In the genomic region with DNA sequence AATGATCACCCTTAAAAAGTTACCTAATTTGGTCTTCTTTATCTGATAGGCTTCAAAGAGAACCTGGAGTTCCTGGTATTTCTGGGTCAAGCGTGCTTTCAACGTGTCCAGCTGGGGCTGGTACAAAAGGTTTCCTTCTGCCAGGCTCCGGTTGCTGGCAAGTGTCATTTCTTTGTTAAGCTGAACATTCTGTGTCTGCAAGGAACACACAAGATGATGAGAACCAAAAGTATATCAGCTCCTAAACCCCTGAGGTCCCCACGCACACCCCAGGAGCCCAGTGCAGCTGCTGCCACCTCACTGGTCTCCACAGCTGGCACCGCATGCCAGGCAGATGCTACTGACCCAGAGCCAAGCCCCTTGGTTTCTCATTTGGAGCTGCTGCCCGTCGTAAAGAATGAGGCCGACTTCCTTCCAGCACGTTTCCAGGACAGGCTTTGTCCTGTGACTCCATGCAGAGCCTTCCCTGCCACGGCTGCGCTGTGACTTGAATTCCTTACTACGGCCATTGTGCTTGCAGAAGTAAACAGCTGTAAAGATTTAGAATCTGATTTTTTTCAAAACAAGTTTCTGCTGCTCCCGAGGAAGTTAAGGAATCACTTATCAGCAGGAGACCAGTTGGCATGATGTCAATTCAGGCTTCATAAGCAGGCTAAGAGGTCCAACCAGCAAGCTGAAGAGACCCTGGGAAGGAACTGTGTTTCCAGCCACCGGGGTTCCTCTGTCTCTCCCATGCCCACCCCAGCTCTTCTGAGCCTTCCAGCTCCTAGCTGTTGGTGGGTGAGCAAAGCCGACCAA, we compare ENCODE assay signal across 8 cellular contexts. TPM values are rescaled to one million over a fixed set of nuclear protein-coding genes. Genes with fewer than 3 reads are reported as not detected.
A peak's percentile ranks its signal among the peaks of the same experiment; 100 is the strongest.
DNase-seq lines count a peak whose midpoint lies in the region; ATAC-seq, FAIRE-seq and TF ChIP-seq lines count a peak whose summit lies in the region.

No MANE protein-coding gene starts in this region.

- no peaks in the 10 kb centered on the region for H3K27me3 Mint-ChIP-seq in activated CD8-positive, alpha-beta memory T cell treated with anti-CD3 and anti-CD28 coated beads, Interleukin-2, amount 10 ng/mL, durations not matched to agents 7 days and 5 days

- H3K4me1 Mint-ChIP-seq in activated CD8-positive, alpha-beta memory T cell treated with anti-CD3 and anti-CD28 coated beads, Interleukin-2, amount 10 ng/mL, durations not matched to agents 7 days and 5 days = peaks cover 48% of the 10 kb centered on the region

- POLR2A ChIA-PET in GM12878 (lab: Charles Lee) = interaction anchor here (0.5 to 3.4 kb wide), 13 partner anchors 9 to 369 kb away, joined by 3 to 23 read pairs (median 6); a partner anchor contains a TSS

- H3K4me3 ChIP-seq in GM12878 (peak overlapping the region; percentile 57; the same call in 1 of the 2 replicates), lung (no peak overlapping the region), tibial nerve (peak overlapping the region in 3 of 4 donors; percentile 6 to 36 (median 10))

- no peak for ATAC-seq in activated CD8-positive, alpha-beta memory T cell treated with anti-CD3 and anti-CD28 coated beads, Interleukin-2, amount 10 ng/mL, durations not matched to agents 7 days and 5 days
- ATAC-seq in GM12878 (no peak), lung (ENCODE audit: insufficient read depth, low FRiP score) (no peak), GM21423 (IDR thresholded peaks at IDR 0.05; ENCODE audit: unreplicated experiment) (no peak), HG03439 (IDR thresholded peaks at IDR 0.05; ENCODE audit: unreplicated experiment) (no peak), GM21526 (IDR thresholded peaks at IDR 0.05; ENCODE audit: low FRiP score, unreplicated experiment) (no peak)

- peaks cover 8% of the 10 kb centered on the region for H3K79me2 ChIP-seq in GM12878 (ENCODE audit: control insufficient read depth, insufficient read depth, low read length)

- H3K27ac ChIP-seq in GM12878 (ENCODE audit: control insufficient read depth, insufficient read depth) = peak overlapping the region; percentile 64
- H3K27ac ChIP-seq in lung (ENCODE audit: low read depth in 1 of 2, low read length in 1 of 2) = peak overlapping the region; percentile 83 to 96
- peak overlapping the region; percentile 50 to 89 (median 80) for H3K27ac ChIP-seq in tibial nerve

- H3K9me3 Mint-ChIP-seq in activated CD8-positive, alpha-beta memory T cell treated with anti-CD3 and anti-CD28 coated beads, Interleukin-2, amount 10 ng/mL, durations not matched to agents 7 days and 5 days (ENCODE audit: low read depth) = no peaks in the 10 kb centered on the region

- H3K36me3 ChIP-seq in GM12878 (ENCODE audit: control insufficient read depth in 2 of 2, insufficient read depth in 2 of 2, low read length in 1 of 2) (peaks cover 13 to 32% of the 10 kb centered on the region in 2 experiments; a peak in 3 of 4 replicates), lung (ENCODE audit: control insufficient read depth in 2 of 2, insufficient read depth in 2 of 2, low read length in 2 of 2) (peaks cover 0 to 37% of the 10 kb centered on the region in 2 donors), tibial nerve (peaks cover 0 to 44% (median 14%) of the 10 kb centered on the region in 3 donors)

- SMC1A ChIA-PET in GM12878 (lab: Charles Lee; ENCODE audit: uncharacterized antibody, unreplicated experiment) = interaction anchor here (0.9 to 4.6 kb wide), 13 partner anchors 9 to 659 kb away, joined by 3 to 64 read pairs (median 7); a partner anchor contains a TSS

- no peaks in the 10 kb centered on the region for H3K27me3 ChIP-seq in GM12878 (replicated peaks in 1 of 2; ENCODE audit: control insufficient read depth in 2 of 2, insufficient read depth in 2 of 2, low read length in 1 of 2)
- no peaks in the 10 kb centered on the region for H3K27me3 ChIP-seq in lung (ENCODE audit: control insufficient read depth, insufficient read depth)
- no peaks in the 10 kb centered on the region for H3K27me3 ChIP-seq in tibial nerve

- peaks cover 32% of the 10 kb centered on the region for H3K36me3 Mint-ChIP-seq in activated CD8-positive, alpha-beta memory T cell treated with anti-CD3 and anti-CD28 coated beads, Interleukin-2, amount 10 ng/mL, durations not matched to agents 7 days and 5 days

- H3K4me2 ChIP-seq in GM12878 (ENCODE audit: control insufficient read depth, insufficient read depth) = peak overlapping the region; percentile 93

- FAIRE-seq in GM12878 (lab: Jason Lieb, UNC) = no peak

- WGBS in GM12878 (ENCODE audit: insufficient coverage, insufficient replicate concordance, low lambda C conversion rate, missing lambda C conversion rate) = 51% methylated on average over 15 of the region's 15 CpGs
- WGBS in lung, 2 donors = 19 to 22% methylated on average over 15 of the region's 15 CpGs
- WGBS in tibial nerve, 2 donors = 19 to 22% methylated on average over 15 of the region's 15 CpGs

- RAD21 ChIA-PET in GM12878 (lab: Charles Lee; ENCODE audit: unreplicated experiment) = interaction anchor here (0.7 to 3.7 kb wide), 15 partner anchors 9 to 367 kb away, joined by 3 to 18 read pairs (median 4); a partner anchor contains a TSS

- H4K20me1 ChIP-seq in GM12878 (ENCODE audit: control insufficient read depth, insufficient read depth) = no peaks in the 10 kb centered on the region

- TF ChIP-seq CTCF in GM12878 (IDR thresholded peaks at IDR 0.05 in 2 of 3, conservative IDR thresholded peaks at IDR 0.05 in 1 of 3; ENCODE audit: control insufficient read depth in 2 of 3, extremely low read depth in 1 of 3, insufficient read depth in 1 of 3, low read depth in 3 of 3, low read length in 3 of 3) = no peak
- TF ChIP-seq CTCF in lung (IDR thresholded peaks at IDR 0.05; ENCODE audit: control extremely low read depth, extremely low read depth) = no peak
- no peak for TF ChIP-seq CTCF in tibial nerve (IDR thresholded peaks at IDR 0.05)

- H3K27ac Mint-ChIP-seq in activated CD8-positive, alpha-beta memory T cell treated with anti-CD3 and anti-CD28 coated beads, Interleukin-2, amount 10 ng/mL, durations not matched to agents 7 days and 5 days = peak overlapping the region; percentile 76

- H3K9ac ChIP-seq in GM12878 (ENCODE audit: control insufficient read depth, insufficient read depth, low read length) = peak overlapping the region; percentile 62

- peak overlapping the region; percentile 60 for H3K4me3 Mint-ChIP-seq in activated CD8-positive, alpha-beta memory T cell treated with anti-CD3 and anti-CD28 coated beads, Interleukin-2, amount 10 ng/mL, durations not matched to agents 7 days and 5 days

- no peak for TF ChIP-seq RAD21 in GM12878 (IDR thresholded peaks at IDR 0.05; ENCODE audit: insufficient read depth, low read depth, low read length)

- intact Hi-C loops in GM12878 (cut with micrococcal nuclease; ENCODE audit: unreplicated experiment) = loop anchor here (2.0 to 10.0 kb wide), 2 partner anchors 16 to 364 kb away; a partner anchor contains a TSS

- peaks cover 36% of the 10 kb centered on the region for H3K4me1 ChIP-seq in GM12878 (ENCODE audit: control insufficient read depth, insufficient read depth, low read length)
- peaks cover 31 to 37% of the 10 kb centered on the region in 2 donors for H3K4me1 ChIP-seq in lung (ENCODE audit: control insufficient read depth in 2 of 2, insufficient read depth in 2 of 2, low read length in 2 of 2)
- H3K4me1 ChIP-seq in tibial nerve = peaks cover 0 to 92% (median 38%) of the 10 kb centered on the region in 4 donors

- TF ChIP-seq EP300 in GM12878 (IDR thresholded peaks at IDR 0.05; ENCODE audit: borderline replicate concordance in 1 of 2, control insufficient read depth in 1 of 2, low read depth in 2 of 2, low read length in 2 of 2) = no peak
- TF ChIP-seq EP300 in tibial nerve (IDR thresholded peaks at IDR 0.05) = peak in 1 of 2 donors; percentile 40

- BruUV-seq in GM12878 (replicated peaks; lab: Mats Ljungman, UMichigan) = no TSS peak

- TF ChIP-seq POLR2A in GM12878 (IDR thresholded peaks at IDR 0.05; ENCODE audit: low read depth, low read length) = no peak
- TF ChIP-seq POLR2A in tibial nerve (IDR thresholded peaks at IDR 0.05) = no peak

- in situ Hi-C loops in GM12878 (cut with MboI) = loop anchor here (25.0 kb wide), 1 partner anchor 366 kb away; a partner anchor contains a TSS

- H3K9me3 ChIP-seq in GM12878 (replicated peaks; ENCODE audit: control insufficient read depth, insufficient read depth, low read length) (no peaks in the 10 kb centered on the region), lung (ENCODE audit: control insufficient read depth in 2 of 2, insufficient read depth in 1 of 2, low read length in 1 of 2) (no peaks in the 10 kb centered on the region), tibial nerve (no peaks in the 10 kb centered on the region)

- no peak for DNase-seq in activated CD8-positive, alpha-beta memory T cell treated with anti-CD3 and anti-CD28 coated beads, Interleukin-2, amount 10 ng/mL, durations not matched to agents 7 days and 5 days
- DNase-seq in activated CD8-positive, alpha-beta memory T cell treated with anti-CD3 and anti-CD28 coated beads, Interleukin-2, amount 50 U/mL, for 4 hours = no peak
- no peak for DNase-seq in GM12878 (ENCODE audit: low read depth, low spot score)
- DNase-seq in lung (ENCODE audit: low spot score) = no peak
- no peak for DNase-seq in tibial nerve (ENCODE audit: low spot score in 2 of 2)

- CTCF ChIA-PET in activated CD8-positive, alpha-beta memory T cell treated with anti-CD3 and anti-CD28 coated beads, Interleukin-2, amount 10 ng/mL, durations not matched to agents 7 days and 5 days (lab: Charles Lee) = interaction anchor here (0.7 to 3.6 kb wide), 18 partner anchors 9 to 367 kb away, joined by 3 to 18 read pairs (median 4); no protein-coding TSS in a partner anchor
- CTCF ChIA-PET in GM12878 (lab: Yijun Ruan, JAX) = interaction anchor here (0.6 to 4.2 kb wide), 16 partner anchors 9 to 657 kb away, joined by 3 to 20 read pairs (median 5); a partner anchor contains a TSS

- no peak overlapping the region for H2AFZ ChIP-seq in GM12878 (ENCODE audit: control insufficient read depth, low read depth, low read length)

RNA-seq across cellular contexts. Expression of a gene that starts 24.9 kb away (rescaled TPM):
- 10 to 100 TPM; 25.7 to 29.7 TPM for total RNA-seq in activated CD8-positive, alpha-beta memory T cell treated with anti-CD3 and anti-CD28 coated beads, Interleukin-2, amount 10 ng/mL, durations not matched to agents 7 days and 5 days
- 54.9 and 58.5 TPM in 2 replicates for total RNA-seq in GM12878 (2013; cell fraction: nucleolus; rRNA removed)
- total RNA-seq in GM12878 (2014; rRNA removed) (47.5 and 53.3 TPM in 2 replicates), GM12878 (2014; rRNA removed; fragmentation: Illumina TruSeq; extraction: Trizol) (22.3 and 26.5 TPM in 2 replicates), GM12878 (2021) (68.6 and 68.7 TPM in 2 replicates), lung (10 to 100 TPM; 43.1 to 44.1 TPM), tibial nerve (10 to 100 TPM; 24.5 to 28.4 (median 25.8) TPM)
- polyA plus RNA-seq in GM12878 (2011; ENCODE audit: low read depth) = 7.5 TPM
- polyA plus RNA-seq in GM12878 (2011; rRNA removed) (11.7 and 13.0 TPM in 2 replicates), GM12878 (2014; fragmentation: Illumina TruSeq; extraction: Trizol) (20.1 and 29.5 TPM in 2 replicates), GM12878 (2014; fragmentation: Nextera tagmentation; extraction: Ambion mirVana) (1 to 10 TPM in 1 of 2 experiments, under 1 TPM in 1; 0.66 to 1.7 TPM), GM12878 (2014; rRNA removed) (54.0 and 63.8 TPM in 2 replicates), GM12878 (2016; fragmentation: Nextera tagmentation; extraction: Ambion mirVana) (10 to 100 TPM; 49.7 to 52.6 TPM), lung (10 to 100 TPM; 31.0 to 41.5 TPM)
- 22.7 and 26.9 TPM in 2 replicates for polyA plus RNA-seq in GM12878 (2011; cell fraction: cytosol; rRNA removed)
- 24.3 and 28.7 TPM in 2 replicates for polyA plus RNA-seq in GM12878 (2011; cell fraction: nucleus; rRNA removed)
- 18.5 and 21.4 TPM in 2 replicates for polyA plus RNA-seq in GM12878 (2012)
- polyA minus RNA-seq in GM12878 (2011; rRNA and poly(A)+ RNA removed) = 10.7 and 17.4 TPM in 2 replicates
- polyA minus RNA-seq in GM12878 (2011; cell fraction: cytosol; rRNA and poly(A)+ RNA removed) = 11.3 and 11.4 TPM in 2 replicates
- 8.9 and 18.9 TPM in 2 replicates for polyA minus RNA-seq in GM12878 (2011; cell fraction: nucleus; rRNA and poly(A)+ RNA removed)

RNA-seq across cellular contexts. Expression of a gene that starts 35.8 kb away (rescaled TPM):
- total RNA-seq in activated CD8-positive, alpha-beta memory T cell treated with anti-CD3 and anti-CD28 coated beads, Interleukin-2, amount 10 ng/mL, durations not matched to agents 7 days and 5 days = 10 to 100 TPM; 31.9 to 34.7 TPM
- total RNA-seq in GM12878 (2013; cell fraction: nucleolus; rRNA removed) = 18.6 and 21.9 TPM in 2 replicates
- 23.3 and 27.7 TPM in 2 replicates for total RNA-seq in GM12878 (2014; rRNA removed)
- 6.9 and 10.2 TPM in 2 replicates for total RNA-seq in GM12878 (2014; rRNA removed; fragmentation: Illumina TruSeq; extraction: Trizol)
- 20.7 and 21.7 TPM in 2 replicates for total RNA-seq in GM12878 (2021)
- polyA plus RNA-seq in GM12878 (2011; ENCODE audit: low read depth) = 3.2 TPM
- polyA plus RNA-seq in GM12878 (2011; rRNA removed) = 1.1 and 1.6 TPM in 2 replicates
- 1.1 and 3.2 TPM in 2 replicates for polyA plus RNA-seq in GM12878 (2011; cell fraction: cytosol; rRNA removed)
- polyA plus RNA-seq in GM12878 (2011; cell fraction: nucleus; rRNA removed) = 17.7 and 27.4 TPM in 2 replicates
- 5.7 and 6.6 TPM in 2 replicates for polyA plus RNA-seq in GM12878 (2012)
- polyA plus RNA-seq in GM12878 (2014; fragmentation: Illumina TruSeq; extraction: Trizol) = 3.4 and 10.4 TPM in 2 replicates
- under 1 TPM; 0.18 to 0.35 TPM for polyA plus RNA-seq in GM12878 (2014; fragmentation: Nextera tagmentation; extraction: Ambion mirVana)
- polyA plus RNA-seq in GM12878 (2014; rRNA removed) = 19.9 and 20.8 TPM in 2 replicates
- 10 to 100 TPM; 12.9 to 14.4 TPM for polyA plus RNA-seq in GM12878 (2016; fragmentation: Nextera tagmentation; extraction: Ambion mirVana)
- 1.9 and 5.3 TPM in 2 replicates for polyA minus RNA-seq in GM12878 (2011; rRNA and poly(A)+ RNA removed)
- 1.1 and 1.2 TPM in 2 replicates for polyA minus RNA-seq in GM12878 (2011; cell fraction: cytosol; rRNA and poly(A)+ RNA removed)
- 3.9 and 4.6 TPM in 2 replicates for polyA minus RNA-seq in GM12878 (2011; cell fraction: nucleus; rRNA and poly(A)+ RNA removed)
- 10 to 100 TPM; 33.8 to 56.3 TPM for total RNA-seq in lung
- 10 to 100 TPM; 34.5 to 36.3 TPM for polyA plus RNA-seq in lung
- total RNA-seq in tibial nerve = 10 to 100 TPM; 10.3 to 22.5 (median 16.9) TPM
